Comparison of ENCODE assay signal across 8 cellular contexts in the genomic region with DNA sequence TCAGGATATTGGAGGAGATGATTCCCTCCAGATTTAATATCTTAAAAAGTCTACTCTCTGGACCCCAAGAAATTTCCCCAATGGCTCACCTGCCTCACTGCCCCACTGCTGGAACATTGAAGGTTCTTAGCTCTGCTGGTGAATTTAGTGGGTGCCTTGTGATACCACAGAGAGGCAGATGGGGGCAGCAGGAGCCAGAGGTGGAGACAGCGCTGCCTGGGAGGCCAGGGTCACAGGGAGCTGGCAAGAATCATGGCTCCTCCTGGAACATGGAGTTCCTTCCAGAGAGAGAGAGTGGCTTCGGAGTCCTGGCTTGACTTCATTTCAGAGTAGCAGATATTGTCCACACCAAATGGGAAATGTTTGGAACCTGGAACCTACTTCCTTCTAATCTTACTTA.
A peak's percentile ranks its signal among the peaks of the same experiment; 100 is the strongest.
DNase-seq lines count a peak whose midpoint lies in the region; ATAC-seq and TF ChIP-seq lines count a peak whose summit lies in the region.

No MANE protein-coding gene starts in this region.

- peak overlapping the region; percentile 47 for H2AFZ ChIP-seq in SU-DHL-6 (ENCODE audit: low read depth, low read length, severe bottlenecking)

- no peaks in the 10 kb centered on the region for H3K79me2 ChIP-seq in SU-DHL-6 (ENCODE audit: insufficient read depth, low read length)

- H3K27me3 ChIP-seq in BE2C (no peaks in the 10 kb centered on the region), SU-DHL-6 (ENCODE audit: low read length) (no peaks in the 10 kb centered on the region)

- no peak overlapping the region for H3K4me2 ChIP-seq in SU-DHL-6 (ENCODE audit: low read depth, low read length, poor library complexity, severe bottlenecking)

- no peak overlapping the region for H3K4me3 ChIP-seq in BE2C (ENCODE audit: low read depth, low read length)
- no peak overlapping the region for H3K4me3 ChIP-seq in SU-DHL-6 (ENCODE audit: insufficient read depth, low read length, poor library complexity, severe bottlenecking)
- H3K4me3 ChIP-seq in cardiac fibroblast (replicated peaks in 1 of 2; ENCODE audit: low read depth in 2 of 2, low read length in 2 of 2): no peak overlapping the region
- H3K4me3 ChIP-seq in mucosa of descending colon: no peak overlapping the region

- H3K9me3 ChIP-seq in BE2C (no peaks in the 10 kb centered on the region), SU-DHL-6 (ENCODE audit: insufficient read depth, low read length) (no peaks in the 10 kb centered on the region), mucosa of descending colon (no peaks in the 10 kb centered on the region)

- H3K36me3 ChIP-seq in BE2C (no peaks in the 10 kb centered on the region), SU-DHL-6 (ENCODE audit: low read length) (no peaks in the 10 kb centered on the region), mucosa of descending colon (ENCODE audit: low read depth) (no peaks in the 10 kb centered on the region)

- DNase-seq in BE2C: peak; percentile 56
- peak; percentile 49 to 56 for DNase-seq in cardiac fibroblast (ENCODE audit: low read depth in 2 of 2)
- DNase-seq in mucosa of descending colon: peak in 2 of 3 donors; percentile 48 to 68
- no peak for DNase-seq in RWPE1 (ENCODE audit: low spot score)
- no peak for DNase-seq in LoVo (ENCODE audit: low spot score)

- POLR2A ChIA-PET in RWPE1 (lab: Yijun Ruan, JAX; ENCODE audit: low non-redundant PET): no interaction called here

- H4K20me1 ChIP-seq in SU-DHL-6 (ENCODE audit: low read depth, low read length): no peaks in the 10 kb centered on the region

- H3F3A ChIP-seq in SU-DHL-6 (ENCODE audit: insufficient read depth): no peaks in the 10 kb centered on the region

- CTCF ChIA-PET in RWPE1 (lab: Yijun Ruan, JAX): interaction anchor here (0.6 kb wide), 1 partner anchor 142 kb away, joined by 6 read pairs; no protein-coding TSS in a partner anchor

- H3K9ac ChIP-seq in SU-DHL-6 (ENCODE audit: low read length): 0 out of 2 replicates have a peak overlapping the region, but pooled peaks have one; percentile 1

- H3K27ac ChIP-seq in SU-DHL-6 (ENCODE audit: low read depth, low read length) (no peak overlapping the region), RWPE1 (no peak overlapping the region)

- H3K4me1 ChIP-seq in BE2C: no peaks in the 10 kb centered on the region
- H3K4me1 ChIP-seq in mucosa of descending colon (ENCODE audit: low read depth): no peaks in the 10 kb centered on the region

- intact Hi-C loops in mucosa of descending colon (cut with DNase I, micrococcal nuclease): no loop called here

- ATAC-seq in GM18511 (IDR thresholded peaks at IDR 0.05; ENCODE audit: unreplicated experiment): peak; percentile 85
- peak; percentile 64 for ATAC-seq in HG03108 (IDR thresholded peaks at IDR 0.05; ENCODE audit: unreplicated experiment)
- ATAC-seq in mucosa of descending colon: peak; percentile 78

- no peaks in the 10 kb centered on the region for H3K9me2 ChIP-seq in SU-DHL-6 (replicated peaks; ENCODE audit: insufficient read depth, low read length)

- peak; percentile 70 for TF ChIP-seq CTCF in BE2C (IDR thresholded peaks at IDR 0.05; ENCODE audit: low read depth, low read length)
- peak; percentile 59 for TF ChIP-seq CTCF in SU-DHL-6 (IDR thresholded peaks at IDR 0.05; ENCODE audit: insufficient read depth, low read length, poor library complexity, severe bottlenecking)
- peak; percentile 54 for TF ChIP-seq CTCF in cardiac fibroblast (IDR thresholded peaks at IDR 0.05; ENCODE audit: low read depth, low read length)
- TF ChIP-seq CTCF in mucosa of descending colon (IDR thresholded peaks at IDR 0.05): peak; percentile 28
- no peak; the same call in 1 of the 2 replicates for TF ChIP-seq CTCF in RWPE1 (conservative IDR thresholded peaks at IDR 0.05; ENCODE audit: low read depth)

Comparison
In these comparisons a context has a peak if more than half of its experiments do, and no peak if none do; other contexts are left out.
1. DNase-seq: peak in BE2C (single experiment), cardiac fibroblast (2 of 2) and mucosa of descending colon (2 of 3); none in RWPE1 (single experiment) and LoVo (single experiment).
2. Peak in every context shown above with its lines, with median percentiles within 50 percentile points of each other: ATAC-seq.